In genomic region chr19:42693760-42694350, GRCh38 we compare ENCODE assay signal across 9 cellular contexts. TPM values are rescaled to one million over a fixed set of nuclear protein-coding genes. Genes with fewer than 3 reads are reported as not detected.
DNase-seq lines count a peak whose midpoint lies in the region; ATAC-seq and TF ChIP-seq lines count a peak whose summit lies in the region.
"Had no signal": no experiment of that assay in that cellular context is flagged by ENCODE, and none has a peak within 500 bp of the region (broad histone marks: within the 10 kb centered on the region; RNA-seq: fewer than 3 reads in every experiment).

No MANE protein-coding gene starts in this region.

- no peak overlapping the region for H4K12ac ChIP-seq in trophoblast cell (ENCODE audit: low read depth, low read length)

- no peak overlapping the region for H4K8ac ChIP-seq in trophoblast cell (ENCODE audit: low read depth, low read length)

- H2AFZ ChIP-seq in trophoblast cell (ENCODE audit: insufficient read depth, low read length, poor library complexity), result no peak overlapping the region

- H2BK12ac ChIP-seq in trophoblast cell (ENCODE audit: low read length), result no peak overlapping the region

- TF ChIP-seq POLR2A in NB4 (IDR thresholded peaks at IDR 0.05; ENCODE audit: extremely low read depth, insufficient read length), result no peak
- TF ChIP-seq POLR2A in body of pancreas (IDR thresholded peaks at IDR 0.05), result no peak

- no peak for ATAC-seq in activated CD4-positive, alpha-beta T cell treated with anti-CD3 and anti-CD28 coated beads for 36 hours
- ATAC-seq in body of pancreas, result peak; percentile 35
- no peak for ATAC-seq in HG03457 (IDR thresholded peaks at IDR 0.05; ENCODE audit: unreplicated experiment)
- ATAC-seq in HG02798 (IDR thresholded peaks at IDR 0.05; ENCODE audit: poor library complexity, unreplicated experiment), result no peak
- no peak for ATAC-seq in psoas muscle

- H3K9ac ChIP-seq in trophoblast cell (ENCODE audit: low read length), result no peak overlapping the region

- H3K4me3 ChIP-seq in NB4 (ENCODE audit: low read depth, low read length) (no peak overlapping the region), body of pancreas (no peak overlapping the region), trophoblast cell (ENCODE audit: low read depth, low read length) (no peak overlapping the region), psoas muscle (no peak overlapping the region)

- H3K27ac Mint-ChIP-seq in activated CD4-positive, alpha-beta T cell treated with anti-CD3 and anti-CD28 coated beads for 36 hours, result no peak overlapping the region
- H3K27ac Mint-ChIP-seq: activated naive CD8-positive, alpha-beta T cell treated with anti-CD3 and anti-CD28 coated beads, Interleukin-2, amount 10 ng/mL, durations not matched to agents 7 days and 5 days had no signal

- POLR2A ChIA-PET in activated CD4-positive, alpha-beta T cell treated with anti-CD3 and anti-CD28 coated beads for 36 hours (lab: Charles Lee), result no interaction called here

- H3K4me3 Mint-ChIP-seq in activated CD4-positive, alpha-beta T cell treated with anti-CD3 and anti-CD28 coated beads for 36 hours, result no peak overlapping the region
- H3K4me3 Mint-ChIP-seq: activated naive CD8-positive, alpha-beta T cell treated with anti-CD3 and anti-CD28 coated beads, Interleukin-2, amount 10 ng/mL, durations not matched to agents 7 days and 5 days had no signal

- DNase-seq in activated CD4-positive, alpha-beta T cell treated with anti-CD3 and anti-CD28 coated beads for 36 hours, result peak; percentile 45
- no peak for DNase-seq in activated CD4-positive, alpha-beta T cell treated with anti-CD3 and anti-CD28 coated beads for 4 hours
- DNase-seq in NB4 (ENCODE audit: low read depth) (peak; percentile 24), body of pancreas (peak; percentile 25 to 52 (median 34)), trophoblast cell (peak; percentile 62 to 87), psoas muscle (no peak)
- DNase-seq: activated naive CD8-positive, alpha-beta T cell treated with anti-CD3 and anti-CD28 coated beads, Interleukin-2, amount 10 ng/mL, durations not matched to agents 7 days and 5 days had no signal

- intact Hi-C loops in activated CD4-positive, alpha-beta T cell treated with anti-CD3 and anti-CD28 coated beads for 36 hours (cut with DNase I, micrococcal nuclease), result no loop called here
- intact Hi-C loops in body of pancreas (cut with DNase I) (no loop called here), psoas muscle (cut with DNase I) (no loop called here)

- no peaks in the 10 kb centered on the region for H3K36me3 Mint-ChIP-seq in activated CD4-positive, alpha-beta T cell treated with anti-CD3 and anti-CD28 coated beads for 36 hours (ENCODE audit: low read depth)
- H3K36me3 Mint-ChIP-seq: activated naive CD8-positive, alpha-beta T cell treated with anti-CD3 and anti-CD28 coated beads, Interleukin-2, amount 10 ng/mL, durations not matched to agents 7 days and 5 days had no signal

- H3K79me2 ChIP-seq in trophoblast cell (ENCODE audit: control insufficient read depth, insufficient read depth, low read length, poor library complexity), result no peaks in the 10 kb centered on the region

- no peak overlapping the region for H4K91ac ChIP-seq in trophoblast cell (ENCODE audit: low read depth, low read length)

- H2AK5ac ChIP-seq in trophoblast cell (ENCODE audit: low read length), result no peak overlapping the region

- no peak overlapping the region for H3K18ac ChIP-seq in trophoblast cell (ENCODE audit: low read length)

- no peaks in the 10 kb centered on the region for H3K4me1 Mint-ChIP-seq in activated CD4-positive, alpha-beta T cell treated with anti-CD3 and anti-CD28 coated beads for 36 hours
- H3K4me1 Mint-ChIP-seq: activated naive CD8-positive, alpha-beta T cell treated with anti-CD3 and anti-CD28 coated beads, Interleukin-2, amount 10 ng/mL, durations not matched to agents 7 days and 5 days had no signal

- no peak overlapping the region for H3K4ac ChIP-seq in trophoblast cell (ENCODE audit: low read depth, low read length)

- H3K9me3 ChIP-seq in body of pancreas, result peaks cover 0 to 8% (median 0%) of the 10 kb centered on the region in 3 donors
- H3K9me3 ChIP-seq in trophoblast cell (ENCODE audit: insufficient read depth, low read depth, low read length), result peaks cover 22% of the 10 kb centered on the region
- no peaks in the 10 kb centered on the region for H3K9me3 ChIP-seq in psoas muscle

- H3K4me1 ChIP-seq in body of pancreas (no peaks in the 10 kb centered on the region), trophoblast cell (ENCODE audit: control insufficient read depth in 1 of 2, insufficient read depth in 2 of 2, low read length in 2 of 2) (no peaks in the 10 kb centered on the region), psoas muscle (no peaks in the 10 kb centered on the region)

- H3K27ac ChIP-seq in body of pancreas, result no peak overlapping the region
- no peak overlapping the region for H3K27ac ChIP-seq in trophoblast cell (ENCODE audit: low read depth, low read length)
- no peak overlapping the region for H3K27ac ChIP-seq in psoas muscle

- H3K27me3 ChIP-seq in body of pancreas (peaks cover 0 to 6% of the 10 kb centered on the region in 2 donors), trophoblast cell (ENCODE audit: insufficient read depth, low read length) (no peaks in the 10 kb centered on the region), psoas muscle (ENCODE audit: insufficient read depth in 3 of 3, low read length in 2 of 3) (no peaks in the 10 kb centered on the region)

- no peak overlapping the region for H3K4me2 ChIP-seq in trophoblast cell (ENCODE audit: low read length)

- no peak overlapping the region for H3K14ac ChIP-seq in trophoblast cell (ENCODE audit: low read length)

- CTCF ChIA-PET in activated CD4-positive, alpha-beta T cell treated with anti-CD3 and anti-CD28 coated beads for 36 hours (lab: Charles Lee), result interaction anchor here (1.2 to 1.5 kb wide), 2 partner anchors 9 to 109 kb away, joined by 4 read pairs; no protein-coding TSS in a partner anchor

- no peaks in the 10 kb centered on the region for H3K9me3 Mint-ChIP-seq in activated CD4-positive, alpha-beta T cell treated with anti-CD3 and anti-CD28 coated beads for 36 hours (ENCODE audit: low read depth)

- no peak overlapping the region for H3K23ac ChIP-seq in trophoblast cell (ENCODE audit: low read length)

- H3K36me3 ChIP-seq in body of pancreas (replicated peaks in 1 of 2; ENCODE audit: insufficient read depth in 1 of 2, low read depth in 2 of 2) (no peaks in the 10 kb centered on the region), trophoblast cell (ENCODE audit: control insufficient read depth in 1 of 2, insufficient read depth in 2 of 2, low read length in 2 of 2) (peaks cover 0 to 2% of the 10 kb centered on the region in 2 experiments), psoas muscle (ENCODE audit: insufficient read depth in 1 of 2, low read depth in 1 of 2) (no peaks in the 10 kb centered on the region)

- H3K79me1 ChIP-seq in trophoblast cell (ENCODE audit: low read length), result no peaks in the 10 kb centered on the region

- no peak overlapping the region for H2BK5ac ChIP-seq in trophoblast cell (ENCODE audit: low read depth, low read length, poor library complexity)

- peaks cover 36% of the 10 kb centered on the region for H3K27me3 Mint-ChIP-seq in activated CD4-positive, alpha-beta T cell treated with anti-CD3 and anti-CD28 coated beads for 36 hours

- H2BK120ac ChIP-seq in trophoblast cell (ENCODE audit: insufficient read depth, low read length, poor library complexity), result no peak overlapping the region

- peak; percentile 39 for TF ChIP-seq CTCF in NB4 (IDR thresholded peaks at IDR 0.05; ENCODE audit: low read depth, low read length)
- TF ChIP-seq CTCF in body of pancreas (IDR thresholded peaks at IDR 0.05), result peak; percentile 33 to 65 (median 53)
- TF ChIP-seq CTCF in psoas muscle (IDR thresholded peaks at IDR 0.05), result no peak

- 12 to 15% methylated on average over 5 of the region's 5 CpGs for WGBS in body of pancreas, 2 donors
- WGBS in trophoblast cell (ENCODE audit: extremely low coverage, insufficient coverage, insufficient read length), result no CpG with 5 or more reads among the region's 5 CpGs
- 19 to 25% (median 25%) methylated on average over 5 of the region's 5 CpGs for WGBS in psoas muscle, 3 donors

RNA-seq across cellular contexts. Expression of gene PSG3, which starts 46.4 kb away (rescaled TPM):
- total RNA-seq in activated CD4-positive, alpha-beta T cell treated with anti-CD3 and anti-CD28 coated beads for 36 hours, result not detected
- total RNA-seq in body of pancreas (not detected), psoas muscle (not detected)
- not detected in 2 replicates for polyA plus RNA-seq in trophoblast cell (2013)
- polyA plus RNA-seq in psoas muscle, result not detected
- total RNA-seq: activated naive CD8-positive, alpha-beta T cell treated with anti-CD3 and anti-CD28 coated beads, Interleukin-2, amount 10 ng/mL, durations not matched to agents 7 days and 5 days had no signal

Comparison
In these comparisons a context has a peak if more than half of its experiments do, and no peak if none do; other contexts are left out.
1. DNase-seq: peak in activated CD4-positive, alpha-beta T cell treated with anti-CD3 and anti-CD28 coated beads for 36 hours (single experiment), NB4 (single experiment), body of pancreas (4 of 4) and trophoblast cell (2 of 2); none in activated CD4-positive, alpha-beta T cell treated with anti-CD3 and anti-CD28 coated beads for 4 hours (0 of 2) and psoas muscle (0 of 2).